Comparison of ENCODE assay signal across 8 cellular contexts in the genomic region with DNA sequence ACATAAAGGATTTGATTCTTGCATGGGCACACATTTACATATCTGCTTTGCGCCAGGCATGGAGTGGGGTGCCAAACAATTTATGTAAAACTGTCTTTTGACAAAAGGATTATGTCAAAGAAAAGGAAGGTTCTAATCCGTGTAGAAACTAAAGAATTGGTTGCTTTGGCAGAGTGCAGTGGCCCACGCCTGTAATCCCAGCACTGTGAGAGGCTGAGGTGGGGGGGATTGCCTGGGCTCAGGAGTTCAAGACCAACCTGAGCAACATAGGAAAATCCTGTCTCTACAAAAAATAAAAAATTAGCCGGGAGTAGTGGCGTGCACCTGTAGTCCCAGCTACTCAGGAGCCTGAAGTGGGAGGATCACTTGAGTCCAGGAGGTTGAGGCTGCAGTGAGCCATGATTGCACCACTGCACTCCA. TPM values are rescaled to one million over a fixed set of nuclear protein-coding genes. Genes with fewer than 3 reads are reported as not detected.
DNase-seq lines count a peak whose midpoint lies in the region; ATAC-seq lines count a peak whose summit lies in the region.

No MANE protein-coding gene starts in this region.

- peaks cover 18% of the 10 kb centered on the region for H3K36me3 Mint-ChIP-seq in T-helper 1 cell treated with Interleukin-12 subunit alpha and Interleukin-12 subunit beta and Interleukin-4 antibody, amounts not matched to agents 30 μg/mL and 1 μg/mL, for 36 hours (ENCODE audit: low read depth)
- H3K36me3 Mint-ChIP-seq in activated T-helper 1 cell treated with anti-CD3 and anti-CD28 coated beads, Interleukin-12 subunit alpha, Interleukin-12 subunit beta, Interleukin-2, Interleukin-4 antibody, amounts not matched to agents 30 ng/mL and 10 ng/mL and 1 ng/mL, durations not matched to agents 14 hours and 24 hours and 36 hours (ENCODE audit: low read depth), result peaks cover 22% of the 10 kb centered on the region
- H3K36me3 Mint-ChIP-seq in stimulated activated naive B cell treated with anti-CD40 and anti-IgM and Interleukin-4, amounts not matched to agents 10 μg/mL and 1 μg/mL and 100 μg/mL, for 72 hours, result peaks cover 24 to 49% of the 10 kb centered on the region in 2 donors

- no peak for DNase-seq in T-helper 1 cell
- no peak for DNase-seq in activated T-helper 1 cell treated with anti-CD3 and anti-CD28 coated beads, Interleukin-12 subunit alpha, Interleukin-12 subunit beta, Interleukin-2, Interleukin-4 antibody, amounts not matched to agents 30 ng/mL and 10 ng/mL and 1 ng/mL, durations not matched to agents 14 hours and 24 hours and 36 hours (ENCODE audit: low spot score)
- DNase-seq in stimulated activated naive B cell treated with anti-CD40 and anti-IgM and Interleukin-4, amounts not matched to agents 10 μg/mL and 1 μg/mL and 100 μg/mL, for 72 hours, result no peak
- DNase-seq in retina, result no peak
- no peak for DNase-seq in substantia nigra (lab: John Stamatoyannopoulos, UW)

- peaks cover 30% of the 10 kb centered on the region for H3K4me1 Mint-ChIP-seq in T-helper 1 cell treated with Interleukin-12 subunit alpha and Interleukin-12 subunit beta and Interleukin-4 antibody, amounts not matched to agents 30 μg/mL and 1 μg/mL, for 36 hours (ENCODE audit: low read depth)
- H3K4me1 Mint-ChIP-seq in activated T-helper 1 cell treated with anti-CD3 and anti-CD28 coated beads, Interleukin-12 subunit alpha, Interleukin-12 subunit beta, Interleukin-2, Interleukin-4 antibody, amounts not matched to agents 30 ng/mL and 10 ng/mL and 1 ng/mL, durations not matched to agents 14 hours and 24 hours and 36 hours (ENCODE audit: low read depth), result peaks cover 41% of the 10 kb centered on the region
- H3K4me1 Mint-ChIP-seq in stimulated activated naive B cell treated with anti-CD40 and anti-IgM and Interleukin-4, amounts not matched to agents 10 μg/mL and 1 μg/mL and 100 μg/mL, for 72 hours, result peaks cover 17 to 47% of the 10 kb centered on the region in 2 donors

- intact Hi-C loops in activated T-helper 1 cell treated with anti-CD3 and anti-CD28 coated beads, Interleukin-12 subunit alpha, Interleukin-12 subunit beta, Interleukin-2, Interleukin-4 antibody, amounts not matched to agents 30 ng/mL and 10 ng/mL and 1 ng/mL, durations not matched to agents 14 hours and 24 hours and 36 hours (cut with micrococcal nuclease), result loop anchor here (2.0 kb wide), 3 partner anchors 114 to 406 kb away; partner anchors contain the start of genes HDLBP, SEPTIN2 and STK25

- H3K27ac ChIP-seq in substantia nigra (ENCODE audit: low read depth, low read length, poor library complexity, severe bottlenecking), result no peak overlapping the region

- H3K4me3 ChIP-seq in iPS-18c (ENCODE audit: insufficient read depth, low read depth, low read length), result peak overlapping the region; percentile 93

- no peaks in the 10 kb centered on the region for H3K27me3 Mint-ChIP-seq in T-helper 1 cell treated with Interleukin-12 subunit alpha and Interleukin-12 subunit beta and Interleukin-4 antibody, amounts not matched to agents 30 μg/mL and 1 μg/mL, for 36 hours (ENCODE audit: low read depth)
- H3K27me3 Mint-ChIP-seq in activated T-helper 1 cell treated with anti-CD3 and anti-CD28 coated beads, Interleukin-12 subunit alpha, Interleukin-12 subunit beta, Interleukin-2, Interleukin-4 antibody, amounts not matched to agents 30 ng/mL and 10 ng/mL and 1 ng/mL, durations not matched to agents 14 hours and 24 hours and 36 hours (ENCODE audit: insufficient read depth), result no peaks in the 10 kb centered on the region
- H3K27me3 Mint-ChIP-seq in stimulated activated naive B cell treated with anti-CD40 and anti-IgM and Interleukin-4, amounts not matched to agents 10 μg/mL and 1 μg/mL and 100 μg/mL, for 72 hours, result no peaks in the 10 kb centered on the region

- H3K27ac Mint-ChIP-seq in T-helper 1 cell treated with Interleukin-12 subunit alpha and Interleukin-12 subunit beta and Interleukin-4 antibody, amounts not matched to agents 30 μg/mL and 1 μg/mL, for 36 hours, result peak overlapping the region; percentile 97
- H3K27ac Mint-ChIP-seq in activated T-helper 1 cell treated with anti-CD3 and anti-CD28 coated beads, Interleukin-12 subunit alpha, Interleukin-12 subunit beta, Interleukin-2, Interleukin-4 antibody, amounts not matched to agents 30 ng/mL and 10 ng/mL and 1 ng/mL, durations not matched to agents 14 hours and 24 hours and 36 hours, result peak overlapping the region; percentile 98
- peak overlapping the region; percentile 98 for H3K27ac Mint-ChIP-seq in stimulated activated naive B cell treated with anti-CD40 and anti-IgM and Interleukin-4, amounts not matched to agents 10 μg/mL and 1 μg/mL and 100 μg/mL, for 72 hours

- H3K9me3 ChIP-seq in iPS-18c (ENCODE audit: control insufficient read depth, insufficient read depth, low read length), result no peaks in the 10 kb centered on the region

- H3K9me3 Mint-ChIP-seq in T-helper 1 cell treated with Interleukin-12 subunit alpha and Interleukin-12 subunit beta and Interleukin-4 antibody, amounts not matched to agents 30 μg/mL and 1 μg/mL, for 36 hours, result no peaks in the 10 kb centered on the region
- no peaks in the 10 kb centered on the region for H3K9me3 Mint-ChIP-seq in activated T-helper 1 cell treated with anti-CD3 and anti-CD28 coated beads, Interleukin-12 subunit alpha, Interleukin-12 subunit beta, Interleukin-2, Interleukin-4 antibody, amounts not matched to agents 30 ng/mL and 10 ng/mL and 1 ng/mL, durations not matched to agents 14 hours and 24 hours and 36 hours
- no peaks in the 10 kb centered on the region for H3K9me3 Mint-ChIP-seq in stimulated activated naive B cell treated with anti-CD40 and anti-IgM and Interleukin-4, amounts not matched to agents 10 μg/mL and 1 μg/mL and 100 μg/mL, for 72 hours

- no peak for ATAC-seq in stimulated activated naive B cell treated with anti-CD40 and anti-IgM and Interleukin-4, amounts not matched to agents 10 μg/mL and 1 μg/mL and 100 μg/mL, for 72 hours (replicated peaks)
- no peak for ATAC-seq in HG03045 (IDR thresholded peaks at IDR 0.05; ENCODE audit: unreplicated experiment)

- H3K4me3 Mint-ChIP-seq in T-helper 1 cell treated with Interleukin-12 subunit alpha and Interleukin-12 subunit beta and Interleukin-4 antibody, amounts not matched to agents 30 μg/mL and 1 μg/mL, for 36 hours, result peak overlapping the region; percentile 93
- peak overlapping the region; percentile 94 for H3K4me3 Mint-ChIP-seq in activated T-helper 1 cell treated with anti-CD3 and anti-CD28 coated beads, Interleukin-12 subunit alpha, Interleukin-12 subunit beta, Interleukin-2, Interleukin-4 antibody, amounts not matched to agents 30 ng/mL and 10 ng/mL and 1 ng/mL, durations not matched to agents 14 hours and 24 hours and 36 hours
- H3K4me3 Mint-ChIP-seq in stimulated activated naive B cell treated with anti-CD40 and anti-IgM and Interleukin-4, amounts not matched to agents 10 μg/mL and 1 μg/mL and 100 μg/mL, for 72 hours, result peak overlapping the region; percentile 95 to 97

RNA-seq across cellular contexts. Expression of gene MTERF4, which starts 1.1 kb away (rescaled TPM):
- total RNA-seq in activated T-helper 1 cell treated with anti-CD3 and anti-CD28 coated beads, Interleukin-12 subunit alpha, Interleukin-12 subunit beta, Interleukin-2, Interleukin-4 antibody, amounts not matched to agents 30 ng/mL and 10 ng/mL and 1 ng/mL, durations not matched to agents 14 hours and 24 hours and 36 hours, result 40.5 and 43.3 TPM in 2 replicates

RNA-seq across cellular contexts. Expression of gene PASK, which starts 46.1 kb away (rescaled TPM):
- 101 and 104 TPM in 2 replicates for total RNA-seq in activated T-helper 1 cell treated with anti-CD3 and anti-CD28 coated beads, Interleukin-12 subunit alpha, Interleukin-12 subunit beta, Interleukin-2, Interleukin-4 antibody, amounts not matched to agents 30 ng/mL and 10 ng/mL and 1 ng/mL, durations not matched to agents 14 hours and 24 hours and 36 hours

RNA-seq across cellular contexts. Expression of gene PPP1R7, which starts 47.1 kb away (rescaled TPM):
- 115 and 118 TPM in 2 replicates for total RNA-seq in activated T-helper 1 cell treated with anti-CD3 and anti-CD28 coated beads, Interleukin-12 subunit alpha, Interleukin-12 subunit beta, Interleukin-2, Interleukin-4 antibody, amounts not matched to agents 30 ng/mL and 10 ng/mL and 1 ng/mL, durations not matched to agents 14 hours and 24 hours and 36 hours
